ENCODE assay signal across 11 cellular contexts in the genomic region with DNA sequence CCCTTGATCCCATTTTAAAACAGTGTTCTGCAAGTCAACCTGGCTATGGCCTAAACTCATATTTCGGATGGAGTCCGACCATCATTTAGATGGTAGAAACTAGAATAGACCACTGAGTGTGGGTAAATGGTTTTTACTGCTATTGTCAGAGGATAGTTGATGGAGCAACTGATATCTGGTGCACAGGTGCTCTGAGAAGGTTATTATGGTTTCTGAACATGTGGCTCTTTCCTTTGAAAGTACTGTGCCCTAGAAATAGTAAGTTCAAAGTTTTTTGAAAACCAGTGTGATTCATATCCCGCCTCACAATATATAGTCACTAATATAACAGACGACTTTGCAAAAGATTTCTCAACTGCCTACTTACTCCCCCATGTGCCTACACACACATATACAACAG.
DNase-seq lines count a peak whose midpoint lies in the region; ATAC-seq lines count a peak whose summit lies in the region.
"Had no signal": no experiment of that assay in that cellular context is flagged by ENCODE, and none has a peak within 500 bp of the region (broad histone marks: within the 10 kb centered on the region; RNA-seq: fewer than 3 reads in every experiment).

No MANE protein-coding gene starts in this region.

- no peak for DNase-seq in activated CD4-positive, CD25-positive, alpha-beta regulatory T cell treated with anti-CD3 and anti-CD28 coated beads, Interleukin-2, amount 50 U/mL, for 72 hours
- DNase-seq in T-cell: no peak
- DNase-seq in naive thymus-derived CD8-positive, alpha-beta T cell: peak in 2 of 10 donors; percentile 22 to 34
- no peak for DNase-seq in NCI-H146 (lab: John Stamatoyannopoulos, UW)
- DNase-seq: DMS79, NCI-H1092, NCI-H774 had no signal

- H3K9me3 Mint-ChIP-seq in T-cell: peaks cover 3 to 12% (median 6%) of the 10 kb centered on the region in 3 donors
- peaks cover 0 to 21% (median 10%) of the 10 kb centered on the region in 9 donors for H3K9me3 Mint-ChIP-seq in naive thymus-derived CD8-positive, alpha-beta T cell

- ATAC-seq in activated CD4-positive, CD25-positive, alpha-beta regulatory T cell treated with anti-CD3 and anti-CD28 coated beads, Interleukin-2, amount 50 U/mL, for 24 hours: peak; percentile 84 to 86
- ATAC-seq in GM21723 (IDR thresholded peaks at IDR 0.05; ENCODE audit: unreplicated experiment): peak; percentile 55
- peak; percentile 63 to 78 (median 74) for ATAC-seq in T-cell (replicated peaks in 1 of 4)
- peak; percentile 62 to 72 for ATAC-seq in naive thymus-derived CD8-positive, alpha-beta T cell
- no peak for ATAC-seq in GM21619 (IDR thresholded peaks at IDR 0.05; ENCODE audit: unreplicated experiment)
- no peak for ATAC-seq in GM18517 (IDR thresholded peaks at IDR 0.05; ENCODE audit: unreplicated experiment)

- H3K27me3 Mint-ChIP-seq in T-cell: no peaks in the 10 kb centered on the region
- no peaks in the 10 kb centered on the region for H3K27me3 Mint-ChIP-seq in naive thymus-derived CD8-positive, alpha-beta T cell

- H3K36me3 Mint-ChIP-seq in T-cell: peaks cover 8% of the 10 kb centered on the region
- H3K36me3 Mint-ChIP-seq in naive thymus-derived CD8-positive, alpha-beta T cell: peaks cover 0 to 10% (median 9%) of the 10 kb centered on the region in 3 donors

- H3K27ac Mint-ChIP-seq in T-cell: peak overlapping the region; percentile 94 to 98
- H3K27ac Mint-ChIP-seq in naive thymus-derived CD8-positive, alpha-beta T cell: peak overlapping the region; percentile 83 to 98 (median 92)

- CTCF ChIA-PET in T-cell (lab: Charles Lee): interaction anchor here in 1 of 2 donors (0.6 kb wide), 1 partner anchor 41 kb away, joined by 3 read pairs; no protein-coding TSS in a partner anchor

- POLR2A ChIA-PET in T-cell (lab: Charles Lee): interaction anchor here (0.6 to 1.4 kb wide), 5 partner anchors 64 to 244 kb away, joined by 3 to 15 read pairs (median 6); a partner anchor contains a TSS
- POLR2A ChIA-PET in naive thymus-derived CD8-positive, alpha-beta T cell (lab: Charles Lee): interaction anchor here (1.3 to 9.6 kb wide), 2 partner anchors 66 to 154 kb away, joined by 11 to 189 read pairs; a partner anchor contains a TSS

- H3K4me3 Mint-ChIP-seq in T-cell: peak overlapping the region; percentile 47 to 69 (median 64)
- peak overlapping the region; percentile 38 to 87 (median 74) for H3K4me3 Mint-ChIP-seq in naive thymus-derived CD8-positive, alpha-beta T cell

- H3K4me1 Mint-ChIP-seq in T-cell: peaks cover 44 to 48% (median 45%) of the 10 kb centered on the region in 3 donors
- H3K4me1 Mint-ChIP-seq in naive thymus-derived CD8-positive, alpha-beta T cell: peaks cover 27 to 53% (median 44%) of the 10 kb centered on the region in 4 donors

Comparison
In these comparisons a context has a peak if more than half of its experiments do, and no peak if none do; other contexts are left out.
1. ATAC-seq: peak in activated CD4-positive, CD25-positive, alpha-beta regulatory T cell treated with anti-CD3 and anti-CD28 coated beads, Interleukin-2, amount 50 U/mL, for 24 hours (2 of 2), GM21723 (single experiment), T-cell (4 of 4) and naive thymus-derived CD8-positive, alpha-beta T cell (2 of 2); none in GM21619 (single experiment) and GM18517 (single experiment).